8 cellular contexts compared by ENCODE assay signal in genomic region chr4:37970702-37971101, GRCh38. TPM values are rescaled to one million over a fixed set of nuclear protein-coding genes. Genes with fewer than 3 reads are reported as not detected.
DNase-seq lines count a peak whose midpoint lies in the region; ATAC-seq and TF ChIP-seq lines count a peak whose summit lies in the region.

No MANE protein-coding gene starts in this region.

- ATAC-seq in GM19467 (IDR thresholded peaks at IDR 0.05; ENCODE audit: unreplicated experiment) (peak; percentile 69), gastroesophageal sphincter (peak; percentile 88), gastrocnemius medialis (peak; percentile 76 to 95)

- H3K4me1 ChIP-seq in OCI-LY7 (ENCODE audit: insufficient read depth, low read length, poor library complexity, severe bottlenecking): peaks cover 28% of the 10 kb centered on the region
- H3K4me1 ChIP-seq in gastroesophageal sphincter: peaks cover 0 to 49% (median 3%) of the 10 kb centered on the region in 3 donors
- peaks cover 30 to 38% of the 10 kb centered on the region in 2 donors for H3K4me1 ChIP-seq in gastrocnemius medialis

- peak; percentile 21 for TF ChIP-seq CTCF in AG09319 (IDR thresholded peaks at IDR 0.05; ENCODE audit: low read depth, low read length)
- TF ChIP-seq CTCF in OCI-LY7 (conservative IDR thresholded peaks at IDR 0.05; ENCODE audit: low read length): peak; percentile 84
- TF ChIP-seq CTCF in gastroesophageal sphincter (IDR thresholded peaks at IDR 0.05): peak; percentile 13 to 58 (median 48)
- TF ChIP-seq CTCF in gastrocnemius medialis (IDR thresholded peaks at IDR 0.05 in 4 of 5, conservative IDR thresholded peaks at IDR 0.05 in 1 of 5): peak; percentile 37 to 68 (median 56)

- no peak overlapping the region for H3K27ac ChIP-seq in OCI-LY7 (ENCODE audit: low read depth, low read length, poor library complexity, severe bottlenecking)
- peak overlapping the region in 3 of 4 donors; percentile 59 to 73 (median 60) for H3K27ac ChIP-seq in gastroesophageal sphincter
- peak overlapping the region; percentile 66 to 77 (median 68) for H3K27ac ChIP-seq in gastrocnemius medialis

- H3K4me3 Mint-ChIP-seq in activated T-cell treated with anti-CD3 and anti-CD28 coated beads, Interleukin-2, amount 50 U/mL, for 24 hours: no peak overlapping the region

- peaks cover 26% of the 10 kb centered on the region for H3K4me1 Mint-ChIP-seq in activated T-cell treated with anti-CD3 and anti-CD28 coated beads, Interleukin-2, amount 50 U/mL, for 24 hours (ENCODE audit: low read depth)

- in situ Hi-C loops in gastrocnemius medialis (cut with MboI; ENCODE audit: low sequenced_read_pairs in 4 of 4): loop anchor here in 1 of 4 donors (10.0 kb wide), 1 partner anchor 86 kb away; no protein-coding TSS in a partner anchor

- H3K9me3 ChIP-seq in OCI-LY7 (ENCODE audit: low read length): peaks cover 12% of the 10 kb centered on the region
- no peaks in the 10 kb centered on the region for H3K9me3 ChIP-seq in gastroesophageal sphincter
- H3K9me3 ChIP-seq in gastrocnemius medialis: no peaks in the 10 kb centered on the region

- BruUV-seq in OCI-LY7 (replicated peaks; lab: Mats Ljungman, UMichigan): no TSS peak

- H4K20me1 ChIP-seq in OCI-LY7 (ENCODE audit: insufficient read depth, low read length): no peaks in the 10 kb centered on the region

- DNase-seq in AG09319 (ENCODE audit: extremely low read depth, low read depth): no peak
- DNase-seq in OCI-LY7 (ENCODE audit: low spot score): peak; percentile 64
- DNase-seq in activated T-cell treated with anti-CD3 and anti-CD28 coated beads, Interleukin-2, amount 50 U/mL, for 24 hours: peak; percentile 56
- peak; percentile 47 to 88 for DNase-seq in gastrocnemius medialis
- no peak for DNase-seq in NCI-H774 (lab: John Stamatoyannopoulos, UW)
- no peak for DNase-seq in ecto neural progenitor cell (ENCODE audit: low spot score)

- no peaks in the 10 kb centered on the region for H3K27me3 Mint-ChIP-seq in activated T-cell treated with anti-CD3 and anti-CD28 coated beads, Interleukin-2, amount 50 U/mL, for 24 hours

- POLR2A ChIA-PET in OCI-LY7 (lab: Charles Lee): interaction anchor here (0.6 to 1.2 kb wide), 2 partner anchors 50 to 684 kb away, joined by 3 to 5 read pairs; no protein-coding TSS in a partner anchor

- peak overlapping the region; percentile 25; the same call in 1 of the 2 replicates for H3K4me2 ChIP-seq in OCI-LY7 (ENCODE audit: low read length)

- H2AFZ ChIP-seq in OCI-LY7 (ENCODE audit: low read length): no peak overlapping the region

- CTCF ChIA-PET in OCI-LY7 (lab: Charles Lee; ENCODE audit: unreplicated experiment): interaction anchor here (0.6 kb wide), 1 partner anchor 20 kb away, joined by 3 read pairs; no protein-coding TSS in a partner anchor

- H3K27me3 ChIP-seq in gastroesophageal sphincter (no peaks in the 10 kb centered on the region), gastrocnemius medialis (no peaks in the 10 kb centered on the region)

- H3K36me3 Mint-ChIP-seq in activated T-cell treated with anti-CD3 and anti-CD28 coated beads, Interleukin-2, amount 50 U/mL, for 24 hours (ENCODE audit: low read depth): no peaks in the 10 kb centered on the region

- intact Hi-C loops in OCI-LY7 (cut with micrococcal nuclease; ENCODE audit: unreplicated experiment): no loop called here
- intact Hi-C loops in gastrocnemius medialis (cut with DNase I; ENCODE audit: low total_unique reads): loop anchor here (10.0 kb wide), 1 partner anchor 694 kb away; the partner anchor contains the start of gene KLF3

- H3K9me2 ChIP-seq in OCI-LY7 (ENCODE audit: insufficient read depth, low read length): no peaks in the 10 kb centered on the region

- peaks cover 12% of the 10 kb centered on the region for H3K36me3 ChIP-seq in OCI-LY7 (ENCODE audit: insufficient read depth, low read length)
- no peaks in the 10 kb centered on the region for H3K36me3 ChIP-seq in gastroesophageal sphincter
- no peaks in the 10 kb centered on the region for H3K36me3 ChIP-seq in gastrocnemius medialis

- no peaks in the 10 kb centered on the region for H3K79me2 ChIP-seq in OCI-LY7 (ENCODE audit: insufficient read depth, low read depth, low read length)

- TF ChIP-seq EP300 in gastroesophageal sphincter (IDR thresholded peaks at IDR 0.05): no peak

- TF ChIP-seq POLR2A in gastroesophageal sphincter (IDR thresholded peaks at IDR 0.05): no peak
- TF ChIP-seq POLR2A in gastrocnemius medialis (IDR thresholded peaks at IDR 0.05): no peak

- no peak overlapping the region for H3K4me3 ChIP-seq in OCI-LY7 (ENCODE audit: low read depth, low read length, poor library complexity, severe bottlenecking)
- no peak overlapping the region for H3K4me3 ChIP-seq in gastroesophageal sphincter
- no peak overlapping the region for H3K4me3 ChIP-seq in gastrocnemius medialis

- WGBS in gastroesophageal sphincter (ENCODE audit: low coverage in 1 of 2), 2 donors: 20 to 44% methylated on average over 1 of the region's 1 CpG

- H3K27ac Mint-ChIP-seq in activated T-cell treated with anti-CD3 and anti-CD28 coated beads, Interleukin-2, amount 50 U/mL, for 24 hours: no peak overlapping the region

- H3K9me3 Mint-ChIP-seq in activated T-cell treated with anti-CD3 and anti-CD28 coated beads, Interleukin-2, amount 50 U/mL, for 24 hours: no peaks in the 10 kb centered on the region

RNA-seq across cellular contexts. Expression of gene PTTG2, which starts 10.5 kb away (rescaled TPM):
- 1.0 and 1.6 TPM in 2 replicates for total RNA-seq in OCI-LY7 (2014; rRNA removed; shearing (Covaris generic))
- total RNA-seq in OCI-LY7 (2022) (1.7 and 2.0 TPM in 2 replicates), gastroesophageal sphincter (1 to 10 TPM in 2 of 4 donors, under 1 TPM in 1, not detected in 1; 0.62 to 3.5 (median 2.5) TPM), gastrocnemius medialis (1 to 10 TPM in 1 of 4 donors, not detected in 3; 2.1 TPM)

Comparison
In these comparisons a context has a peak if more than half of its experiments do, and no peak if none do; other contexts are left out.
1. DNase-seq: peak in OCI-LY7 (single experiment), activated T-cell treated with anti-CD3 and anti-CD28 coated beads, Interleukin-2, amount 50 U/mL, for 24 hours (single experiment) and gastrocnemius medialis (2 of 2); none in AG09319 (single experiment), NCI-H774 (single experiment) and ecto neural progenitor cell (single experiment).
2. CTCF ChIP-seq: peak in every context shown above with its lines; median percentile 84 in OCI-LY7; 56 in gastrocnemius medialis; 48 in gastroesophageal sphincter; 21 in AG09319.
3. Peak in every context shown above with its lines, with median percentiles within 50 percentile points of each other: ATAC-seq.